19 cellular contexts compared by ENCODE assay signal in genomic region chr6:45727228-45727627, GRCh38.
"Had no signal": no experiment of that assay in that cellular context is flagged by ENCODE, and none has a peak within 500 bp of the region (broad histone marks: within the 10 kb centered on the region; RNA-seq: fewer than 3 reads in every experiment).

No MANE protein-coding gene starts in this region.

- H3K36me3 Mint-ChIP-seq: mesothelial cell of epicardium, type B pancreatic cell had no signal

- H3K4me1 Mint-ChIP-seq: central memory CD8-positive, alpha-beta T cell had no signal

- H3K9me3 Mint-ChIP-seq: effector memory CD8-positive, alpha-beta T cell had no signal

- H3K27me3 Mint-ChIP-seq: central memory CD8-positive, alpha-beta T cell had no signal

- H3K9ac ChIP-seq: parathyroid adenoma had no signal

- H3K4me3 ChIP-seq: colonic mucosa, dorsolateral prefrontal cortex, spleen, thoracic aorta, vagina had no signal

- DNase-seq: activated gamma-delta T cell treated with Interleukin-2 at 50 U/mL for 16 hours; activated T-cell treated with anti-CD3 and anti-CD28 coated beads, Interleukin-2, amount 50 U/mL, for 1 hour; colonic mucosa; dorsolateral prefrontal cortex; effector memory CD8-positive, alpha-beta T cell; kidney; nephron progenitor cell; spleen; stimulated activated CD4-positive, alpha-beta T cell treated with anti-CD3 and anti-CD28 coated beads, Interleukin-4, amount 100 ng/mL, for 1 hour; stimulated activated naive CD4-positive, alpha-beta T cell treated with Interleukin-2 at 50 U/mL for 16 hours; T-helper 1 cell had no signal

- H3K4me1 ChIP-seq: colonic mucosa, parathyroid adenoma, vagina had no signal

- ATAC-seq: activated naive CD4-positive, alpha-beta T cell treated with anti-CD3 and anti-CD28 coated beads, Interleukin-2, amount 50 U/mL, for 72 hours; effector memory CD8-positive, alpha-beta T cell; left lobe of liver had no signal

- H3K79me2 ChIP-seq: parathyroid adenoma had no signal

- H3K27ac ChIP-seq: colonic mucosa, dorsolateral prefrontal cortex, parathyroid adenoma, spleen, thoracic aorta, vagina had no signal

- H2AFZ ChIP-seq: parathyroid adenoma had no signal

- H3K4me3 Mint-ChIP-seq: central memory CD8-positive, alpha-beta T cell; effector memory CD8-positive, alpha-beta T cell; mesothelial cell of epicardium; nephron progenitor cell; type B pancreatic cell had no signal

- H3K27me3 ChIP-seq: colonic mucosa, spleen, vagina had no signal

- H3K9me3 ChIP-seq: colonic mucosa, vagina had no signal

- H3K36me3 ChIP-seq: colonic mucosa, spleen, thoracic aorta, vagina had no signal

- H3K27ac Mint-ChIP-seq: activated naive CD4-positive, alpha-beta T cell treated with anti-CD3 and anti-CD28 coated beads, Interleukin-2, amount 50 U/mL, for 72 hours; mesothelial cell of epicardium; nephron progenitor cell; type B pancreatic cell had no signal
